In genomic region chr3:117868766-117869165, GRCh38 we compare ENCODE assay signal across 28 cellular contexts.
"Had no signal": no experiment of that assay in that cellular context is flagged by ENCODE, and none has a peak within 500 bp of the region (broad histone marks: within the 10 kb centered on the region; RNA-seq: fewer than 3 reads in every experiment).

No MANE protein-coding gene starts in this region.

- H3K27ac ChIP-seq: body of pancreas, colonic mucosa, foreskin keratinocyte, heart left ventricle, ovary, skin epidermis, thoracic aorta had no signal

- H3K27ac Mint-ChIP-seq: activated CD4-positive, alpha-beta T cell treated with anti-CD3 and anti-CD28 coated beads for 36 hours; activated CD8-positive, alpha-beta memory T cell treated with anti-CD3 and anti-CD28 coated beads, Interleukin-2, amount 10 ng/mL, durations not matched to agents 7 days and 5 days; activated CD8-positive, alpha-beta T cell treated with anti-CD3 and anti-CD28 coated beads, Interleukin-2, amount 10 ng/mL, durations not matched to agents 7 days and 5 days; activated naive CD4-positive, alpha-beta T cell treated with anti-CD3 and anti-CD28 coated beads, Interleukin-2, amount 50 U/mL, for 72 hours; activated T-helper 2 cell treated with anti-CD3 and anti-CD28 coated beads, Interferon-gamma antibody, Interleukin-2, Interleukin-4, amounts not matched to agents 10 μg/mL and 5 μg/mL and 100 μg/mL, durations not matched to agents 14 hours and 24 hours and 36 hours; mesothelial cell of epicardium; naive thymus-derived CD4-positive, alpha-beta T cell; stimulated activated naive CD8-positive, alpha-beta T cell treated with anti-CD3 and anti-CD28 coated beads, Interleukin-15, Interleukin-2, amounts not matched to agents 100 ng/mL and 50 ng/mL, for 24 hours had no signal

- H3K36me3 Mint-ChIP-seq: activated CD8-positive, alpha-beta memory T cell treated with anti-CD3 and anti-CD28 coated beads, Interleukin-2, amount 10 ng/mL, durations not matched to agents 7 days and 5 days; activated naive CD4-positive, alpha-beta T cell treated with anti-CD3 and anti-CD28 coated beads, Interleukin-2, amount 50 U/mL, for 72 hours; mesothelial cell of epicardium; naive thymus-derived CD4-positive, alpha-beta T cell had no signal

- H3K27me3 Mint-ChIP-seq: activated CD4-positive, alpha-beta T cell treated with anti-CD3 and anti-CD28 coated beads for 36 hours; activated CD8-positive, alpha-beta memory T cell treated with anti-CD3 and anti-CD28 coated beads, Interleukin-2, amount 10 ng/mL, durations not matched to agents 7 days and 5 days; naive thymus-derived CD4-positive, alpha-beta T cell; stimulated activated naive CD8-positive, alpha-beta T cell treated with anti-CD3 and anti-CD28 coated beads, Interleukin-15, Interleukin-2, amounts not matched to agents 100 ng/mL and 50 ng/mL, for 24 hours had no signal

- DNase-seq: activated CD4-positive, alpha-beta T cell treated with anti-CD3 and anti-CD28 coated beads for 36 hours; activated CD4-positive, CD25-positive, alpha-beta regulatory T cell; activated CD8-positive, alpha-beta memory T cell treated with anti-CD3 and anti-CD28 coated beads, Interleukin-2, amount 10 ng/mL, durations not matched to agents 7 days and 5 days; activated CD8-positive, alpha-beta T cell treated with anti-CD3 and anti-CD28 coated beads, Interleukin-2, amount 10 ng/mL, durations not matched to agents 7 days and 5 days; activated naive CD4-positive, alpha-beta T cell; activated T-cell treated with anti-CD3 and anti-CD28 coated beads, Interleukin-2, amount 50 U/mL, for 48 hours; anterior cingulate cortex; body of pancreas; colonic mucosa; effector CD8-positive, alpha-beta T cell; foreskin keratinocyte; heart left ventricle; hypothalamus; naive thymus-derived CD4-positive, alpha-beta T cell; ovary; retina; stimulated activated CD4-positive, alpha-beta T cell treated with anti-CD3 and anti-CD28 coated beads, Interleukin-12 subunit alpha, Interleukin-12 subunit beta, amount 100 ng/mL, for 4 hours; stimulated activated CD4-positive, alpha-beta T cell treated with anti-CD3 and anti-CD28 coated beads, Interleukin-4, amount 100 ng/mL, for 1 hour; trophoblast cell had no signal

- ATAC-seq: activated CD4-positive, alpha-beta T cell treated with anti-CD3 and anti-CD28 coated beads for 36 hours; activated CD8-positive, alpha-beta memory T cell treated with anti-CD3 and anti-CD28 coated beads, Interleukin-2, amount 10 ng/mL, durations not matched to agents 7 days and 5 days; activated CD8-positive, alpha-beta T cell treated with anti-CD3 and anti-CD28 coated beads, Interleukin-2, amount 10 ng/mL, durations not matched to agents 7 days and 5 days; activated naive CD4-positive, alpha-beta T cell treated with anti-CD3 and anti-CD28 coated beads, Interleukin-2, amount 50 U/mL, for 72 hours; body of pancreas; foreskin keratinocyte; heart left ventricle; naive thymus-derived CD4-positive, alpha-beta T cell; sciatic nerve had no signal

- H3K4me1 ChIP-seq: colonic mucosa, foreskin keratinocyte, heart left ventricle, prostate gland had no signal

- H3K9me3 ChIP-seq: body of pancreas, colonic mucosa, heart left ventricle, ovary, prostate gland, thoracic aorta had no signal

- H3K4me1 Mint-ChIP-seq: activated CD4-positive, alpha-beta T cell treated with anti-CD3 and anti-CD28 coated beads for 36 hours; activated CD8-positive, alpha-beta memory T cell treated with anti-CD3 and anti-CD28 coated beads, Interleukin-2, amount 10 ng/mL, durations not matched to agents 7 days and 5 days; naive thymus-derived CD4-positive, alpha-beta T cell had no signal

- FAIRE-seq: urothelium cell line had no signal

- H3K9me3 Mint-ChIP-seq: mesothelial cell of epicardium; stimulated activated naive CD8-positive, alpha-beta T cell treated with anti-CD3 and anti-CD28 coated beads, Interleukin-15, Interleukin-2, amounts not matched to agents 100 ng/mL and 50 ng/mL, for 24 hours had no signal

- H3K36me3 ChIP-seq: colonic mucosa, heart left ventricle, ovary, prostate gland, thoracic aorta had no signal

- H3K4me3 Mint-ChIP-seq: activated CD4-positive, alpha-beta T cell treated with anti-CD3 and anti-CD28 coated beads for 36 hours; activated CD8-positive, alpha-beta memory T cell treated with anti-CD3 and anti-CD28 coated beads, Interleukin-2, amount 10 ng/mL, durations not matched to agents 7 days and 5 days; activated CD8-positive, alpha-beta T cell treated with anti-CD3 and anti-CD28 coated beads, Interleukin-2, amount 10 ng/mL, durations not matched to agents 7 days and 5 days; mesothelial cell of epicardium; naive thymus-derived CD4-positive, alpha-beta T cell; stimulated activated naive CD8-positive, alpha-beta T cell treated with anti-CD3 and anti-CD28 coated beads, Interleukin-15, Interleukin-2, amounts not matched to agents 100 ng/mL and 50 ng/mL, for 24 hours had no signal

- H3K4me3 ChIP-seq: body of pancreas, colonic mucosa, heart left ventricle, ovary, prostate gland, skin epidermis, thoracic aorta had no signal

- H3K27me3 ChIP-seq: body of pancreas, colonic mucosa, foreskin keratinocyte, heart left ventricle, ovary had no signal
